1 cellular context compared by ENCODE assay signal in genomic region chr3:37855363-37855970, GRCh38.
TF ChIP-seq lines count a peak whose summit lies in the region.

No MANE protein-coding gene starts in this region.

TF ChIP-seq in neural cell, 6 proteins besides CTCF, POLR2A, EP300 and RAD21 (continued from another document):
- TF ChIP-seq TAF1 (IDR thresholded peaks at IDR 0.05; ENCODE audit: low read depth), result no peak
- peak; percentile 75 for TF ChIP-seq SMC3 (conservative IDR thresholded peaks at IDR 0.05; ENCODE audit: poor library complexity)
- no peak for TF ChIP-seq POLR2AphosphoS5 (IDR thresholded peaks at IDR 0.05)
TF ChIP-seq in neural cell: peak in this region for 1.
